10 cellular contexts compared by ENCODE assay signal in genomic region chr4:17336524-17336941, GRCh38.
DNase-seq lines count a peak whose midpoint lies in the region; ATAC-seq, FAIRE-seq and TF ChIP-seq lines count a peak whose summit lies in the region.
"Had no signal": no experiment of that assay in that cellular context is flagged by ENCODE, and none has a peak within 500 bp of the region (broad histone marks: within the 10 kb centered on the region; RNA-seq: fewer than 3 reads in every experiment).

No MANE protein-coding gene starts in this region.

- no peaks in the 10 kb centered on the region for H3K27me3 ChIP-seq in left lung

- no peak overlapping the region for H3K27ac ChIP-seq in left lung
- H3K27ac ChIP-seq: lower lobe of right lung had no signal

- no peaks in the 10 kb centered on the region for H3K9me3 ChIP-seq in left lung
- H3K9me3 ChIP-seq: lower lobe of right lung had no signal

- H3K4me3 ChIP-seq in left lung, result no peak overlapping the region
- H3K4me3 ChIP-seq: K562, lower lobe of right lung had no signal

- ATAC-seq in GM19397 (IDR thresholded peaks at IDR 0.05; ENCODE audit: unreplicated experiment) (peak; percentile 79), HG03439 (IDR thresholded peaks at IDR 0.05; ENCODE audit: unreplicated experiment) (peak; percentile 95), left lung (peak; percentile 34), sciatic nerve (no peak)
- ATAC-seq: K562 had no signal

- no peaks in the 10 kb centered on the region for H3K4me1 ChIP-seq in left lung
- H3K4me1 ChIP-seq: lower lobe of right lung had no signal

- DNase-seq in activated T-cell treated with anti-CD3 and anti-CD28 coated beads for 1 hour (ENCODE audit: low read depth) (peak; percentile 52), left lung (peak in 1 of 2 donors; percentile 36), urothelium cell line (ENCODE audit: low spot score) (peak; percentile 26), sciatic nerve (ENCODE audit: low spot score) (no peak), NCI-H510A treated with DMSO at 0.1 percent for 48 hours (lab: John Stamatoyannopoulos, UW) (no peak), AML-193 (lab: John Stamatoyannopoulos, UW) (no peak)
- DNase-seq: lower lobe of right lung had no signal

- FAIRE-seq in urothelium cell line (lab: Jason Lieb, UNC), result no peak
- FAIRE-seq: K562 had no signal

- TF ChIP-seq CTCF in left lung (IDR thresholded peaks at IDR 0.05), result no peak

- intact Hi-C loops in left lung (cut with DNase I) (no loop called here), sciatic nerve (cut with DNase I) (no loop called here)

- no peaks in the 10 kb centered on the region for H3K36me3 ChIP-seq in left lung
- H3K36me3 ChIP-seq: lower lobe of right lung had no signal

Comparison
In these comparisons a context has a peak if more than half of its experiments do, and no peak if none do; other contexts are left out.
1. DNase-seq: peak in activated T-cell treated with anti-CD3 and anti-CD28 coated beads for 1 hour (single experiment) and urothelium cell line (single experiment); none in sciatic nerve (single experiment), NCI-H510A treated with DMSO at 0.1 percent for 48 hours (single experiment) and AML-193 (0 of 2).